10 cellular contexts compared by ENCODE assay signal in genomic region chr15:99568548-99569352, GRCh38. TPM values are rescaled to one million over a fixed set of nuclear protein-coding genes. Genes with fewer than 3 reads are reported as not detected.
DNase-seq lines count a peak whose midpoint lies in the region; ATAC-seq, FAIRE-seq and TF ChIP-seq lines count a peak whose summit lies in the region.
"Had no signal": no experiment of that assay in that cellular context is flagged by ENCODE, and none has a peak within 500 bp of the region (broad histone marks: within the 10 kb centered on the region; RNA-seq: fewer than 3 reads in every experiment).

No MANE protein-coding gene starts in this region.

- no peak overlapping the region for H3K27ac Mint-ChIP-seq in activated naive CD4-positive, alpha-beta T cell treated with anti-CD3 and anti-CD28 coated beads, Interleukin-2, amount 10 ng/mL, durations not matched to agents 7 days and 5 days
- H3K27ac Mint-ChIP-seq: T-helper 2 cell treated with Interferon-gamma antibody and Interleukin-4, amounts not matched to agents 5 μg/mL and 100 μg/mL, for 36 hours had no signal

- H3K9me3 Mint-ChIP-seq in activated naive CD4-positive, alpha-beta T cell treated with anti-CD3 and anti-CD28 coated beads, Interleukin-2, amount 10 ng/mL, durations not matched to agents 7 days and 5 days = no peaks in the 10 kb centered on the region
- H3K9me3 Mint-ChIP-seq: T-helper 2 cell treated with Interferon-gamma antibody and Interleukin-4, amounts not matched to agents 5 μg/mL and 100 μg/mL, for 36 hours had no signal

- ATAC-seq in HG03439 (IDR thresholded peaks at IDR 0.05; ENCODE audit: unreplicated experiment) = no peak
- ATAC-seq: HCT116 had no signal

- peaks cover 8% of the 10 kb centered on the region for H3K36me3 Mint-ChIP-seq in activated naive CD4-positive, alpha-beta T cell treated with anti-CD3 and anti-CD28 coated beads, Interleukin-2, amount 10 ng/mL, durations not matched to agents 7 days and 5 days

- no peak for TF ChIP-seq POLR2A in GM12892 (IDR thresholded peaks at IDR 0.05; ENCODE audit: low read depth, low read length)

- H3K4me1 Mint-ChIP-seq in activated naive CD4-positive, alpha-beta T cell treated with anti-CD3 and anti-CD28 coated beads, Interleukin-2, amount 10 ng/mL, durations not matched to agents 7 days and 5 days = peaks cover 29% of the 10 kb centered on the region

- H3K4me3 ChIP-seq in iPS-18c (ENCODE audit: insufficient read depth, low read depth, low read length) (peak overlapping the region; percentile 1; the same call in 1 of the 2 replicates), subcutaneous abdominal adipose tissue (ENCODE audit: low read depth in 1 of 5, low read length in 5 of 5) (peak overlapping the region in 1 of 5 donors; percentile 28)

- no peaks in the 10 kb centered on the region for H3K9me3 ChIP-seq in iPS-18c (ENCODE audit: control insufficient read depth, insufficient read depth, low read length)
- no peaks in the 10 kb centered on the region for H3K9me3 ChIP-seq in subcutaneous abdominal adipose tissue (ENCODE audit: control insufficient read depth in 5 of 5, low read length in 5 of 5)

- no peaks in the 10 kb centered on the region for H3K36me3 ChIP-seq in subcutaneous abdominal adipose tissue (ENCODE audit: control insufficient read depth in 5 of 5, insufficient read depth in 5 of 5, low read length in 5 of 5)

- DNase-seq in GM12892 (ENCODE audit: insufficient read length) = no peak
- peak; percentile 16 for DNase-seq in RKO (ENCODE audit: low spot score)
- DNase-seq in activated CD4-positive, alpha-beta T cell treated with anti-CD3 and anti-CD28 coated beads for 4 hours = no peak
- DNase-seq in activated naive CD4-positive, alpha-beta T cell treated with anti-CD3 and anti-CD28 coated beads, Interleukin-2, amount 10 ng/mL, durations not matched to agents 7 days and 5 days = no peak
- DNase-seq: activated naive CD4-positive, alpha-beta T cell treated with anti-CD3 and anti-CD28 coated beads, Interleukin-2, amount 50 U/mL, for 16 hours had no signal

- H3K4me1 ChIP-seq in subcutaneous abdominal adipose tissue (ENCODE audit: control insufficient read depth in 5 of 5, insufficient read depth in 5 of 5, low read length in 5 of 5) = peaks cover 9 to 53% (median 44%) of the 10 kb centered on the region in 5 donors

- H3K9ac ChIP-seq in subcutaneous abdominal adipose tissue (ENCODE audit: low read length in 5 of 5) = peak overlapping the region in 3 of 5 donors; percentile 11 to 90 (median 59)

- no peaks in the 10 kb centered on the region for H3K27me3 ChIP-seq in subcutaneous abdominal adipose tissue (ENCODE audit: control insufficient read depth in 5 of 5, insufficient read depth in 4 of 5, low read length in 5 of 5)

- peak overlapping the region; percentile 98 for H3K27ac ChIP-seq in subcutaneous abdominal adipose tissue (ENCODE audit: low read depth, low read length)

- peaks cover 15% of the 10 kb centered on the region for H3K27me3 Mint-ChIP-seq in activated naive CD4-positive, alpha-beta T cell treated with anti-CD3 and anti-CD28 coated beads, Interleukin-2, amount 10 ng/mL, durations not matched to agents 7 days and 5 days

- H3K4me3 Mint-ChIP-seq in activated naive CD4-positive, alpha-beta T cell treated with anti-CD3 and anti-CD28 coated beads, Interleukin-2, amount 10 ng/mL, durations not matched to agents 7 days and 5 days = no peak overlapping the region
- H3K4me3 Mint-ChIP-seq: T-helper 2 cell treated with Interferon-gamma antibody and Interleukin-4, amounts not matched to agents 5 μg/mL and 100 μg/mL, for 36 hours had no signal

- peak; percentile 78 for FAIRE-seq in GM12892 (lab: Jason Lieb, UNC)

- CTCF ChIA-PET in activated naive CD4-positive, alpha-beta T cell treated with anti-CD3 and anti-CD28 coated beads, Interleukin-2, amount 10 ng/mL, durations not matched to agents 7 days and 5 days (lab: Charles Lee) = interaction anchor here (1.1 to 1.2 kb wide), 3 partner anchors 46 to 296 kb away, joined by 3 to 4 read pairs (median 3); no protein-coding TSS in a partner anchor

RNA-seq across cellular contexts. Expression of gene MEF2A, which starts 3.0 kb away (rescaled TPM):
- polyA plus RNA-seq in GM12892 (2012; ENCODE audit: missing spikeins) = 53.2 TPM
